ENCODE assay signal across 1 cellular context in the genomic region with DNA sequence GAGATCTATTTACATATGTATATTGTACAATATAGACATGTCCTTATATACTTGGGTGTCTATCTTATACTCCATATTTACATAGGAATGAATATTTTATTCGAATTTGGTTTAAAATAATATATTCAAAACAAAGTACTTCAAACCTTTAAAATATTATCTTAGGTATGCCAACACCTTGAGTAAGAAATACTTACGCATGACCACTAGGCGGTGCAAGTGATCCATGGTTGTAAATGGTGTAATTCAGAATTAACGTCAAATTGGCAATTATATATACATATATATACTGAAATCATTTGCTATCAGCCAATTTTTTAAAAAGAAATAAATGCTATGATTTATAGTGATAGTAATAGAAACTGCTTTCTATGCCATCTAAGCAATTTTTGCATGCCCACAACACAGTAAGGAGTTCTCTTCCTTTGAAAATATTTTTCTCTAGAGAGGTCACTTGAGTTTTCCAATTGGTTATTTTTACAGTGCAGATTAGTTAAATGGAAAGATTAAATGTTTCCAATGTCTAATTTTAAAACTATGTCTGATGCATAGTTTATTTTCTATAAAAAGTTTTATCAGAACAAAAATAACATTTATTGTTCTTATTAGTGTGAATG.
TF ChIP-seq lines count a peak whose summit lies in the region.

No MANE protein-coding gene starts in this region.

TF ChIP-seq in WTC11, 78 proteins besides CTCF, POLR2A, EP300 and RAD21 (continued from another document):
- TF ChIP-seq, protein P1, sequence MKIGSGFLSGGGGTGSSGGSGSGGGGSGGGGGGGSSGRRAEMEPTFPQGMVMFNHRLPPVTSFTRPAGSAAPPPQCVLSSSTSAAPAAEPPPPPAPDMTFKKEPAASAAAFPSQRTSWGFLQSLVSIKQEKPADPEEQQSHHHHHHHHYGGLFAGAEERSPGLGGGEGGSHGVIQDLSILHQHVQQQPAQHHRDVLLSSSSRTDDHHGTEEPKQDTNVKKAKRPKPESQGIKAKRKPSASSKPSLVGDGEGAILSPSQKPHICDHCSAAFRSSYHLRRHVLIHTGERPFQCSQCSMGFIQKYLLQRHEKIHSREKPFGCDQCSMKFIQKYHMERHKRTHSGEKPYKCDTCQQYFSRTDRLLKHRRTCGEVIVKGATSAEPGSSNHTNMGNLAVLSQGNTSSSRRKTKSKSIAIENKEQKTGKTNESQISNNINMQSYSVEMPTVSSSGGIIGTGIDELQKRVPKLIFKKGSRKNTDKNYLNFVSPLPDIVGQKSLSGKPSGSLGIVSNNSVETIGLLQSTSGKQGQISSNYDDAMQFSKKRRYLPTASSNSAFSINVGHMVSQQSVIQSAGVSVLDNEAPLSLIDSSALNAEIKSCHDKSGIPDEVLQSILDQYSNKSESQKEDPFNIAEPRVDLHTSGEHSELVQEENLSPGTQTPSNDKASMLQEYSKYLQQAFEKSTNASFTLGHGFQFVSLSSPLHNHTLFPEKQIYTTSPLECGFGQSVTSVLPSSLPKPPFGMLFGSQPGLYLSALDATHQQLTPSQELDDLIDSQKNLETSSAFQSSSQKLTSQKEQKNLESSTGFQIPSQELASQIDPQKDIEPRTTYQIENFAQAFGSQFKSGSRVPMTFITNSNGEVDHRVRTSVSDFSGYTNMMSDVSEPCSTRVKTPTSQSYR (CRISPR knock-in tag; IDR thresholded peaks at IDR 0.05): no peak
- TF ChIP-seq, protein P2, sequence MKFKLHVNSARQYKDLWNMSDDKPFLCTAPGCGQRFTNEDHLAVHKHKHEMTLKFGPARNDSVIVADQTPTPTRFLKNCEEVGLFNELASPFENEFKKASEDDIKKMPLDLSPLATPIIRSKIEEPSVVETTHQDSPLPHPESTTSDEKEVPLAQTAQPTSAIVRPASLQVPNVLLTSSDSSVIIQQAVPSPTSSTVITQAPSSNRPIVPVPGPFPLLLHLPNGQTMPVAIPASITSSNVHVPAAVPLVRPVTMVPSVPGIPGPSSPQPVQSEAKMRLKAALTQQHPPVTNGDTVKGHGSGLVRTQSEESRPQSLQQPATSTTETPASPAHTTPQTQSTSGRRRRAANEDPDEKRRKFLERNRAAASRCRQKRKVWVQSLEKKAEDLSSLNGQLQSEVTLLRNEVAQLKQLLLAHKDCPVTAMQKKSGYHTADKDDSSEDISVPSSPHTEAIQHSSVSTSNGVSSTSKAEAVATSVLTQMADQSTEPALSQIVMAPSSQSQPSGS (CRISPR knock-in tag; IDR thresholded peaks at IDR 0.05; ENCODE audit: borderline replicate concordance, low read depth): no peak
- TF ChIP-seq ZNF317 (CRISPR knock-in tag; IDR thresholded peaks at IDR 0.05; ENCODE audit: borderline replicate concordance, low read depth): no peak
- TF ChIP-seq, protein P3, sequence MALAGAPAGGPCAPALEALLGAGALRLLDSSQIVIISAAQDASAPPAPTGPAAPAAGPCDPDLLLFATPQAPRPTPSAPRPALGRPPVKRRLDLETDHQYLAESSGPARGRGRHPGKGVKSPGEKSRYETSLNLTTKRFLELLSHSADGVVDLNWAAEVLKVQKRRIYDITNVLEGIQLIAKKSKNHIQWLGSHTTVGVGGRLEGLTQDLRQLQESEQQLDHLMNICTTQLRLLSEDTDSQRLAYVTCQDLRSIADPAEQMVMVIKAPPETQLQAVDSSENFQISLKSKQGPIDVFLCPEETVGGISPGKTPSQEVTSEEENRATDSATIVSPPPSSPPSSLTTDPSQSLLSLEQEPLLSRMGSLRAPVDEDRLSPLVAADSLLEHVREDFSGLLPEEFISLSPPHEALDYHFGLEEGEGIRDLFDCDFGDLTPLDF (CRISPR knock-in tag; IDR thresholded peaks at IDR 0.05): no peak
- no peak for TF ChIP-seq NR3C1 (CRISPR knock-in tag; conservative IDR thresholded peaks at IDR 0.05; ENCODE audit: low read depth)
- TF ChIP-seq, protein P4, sequence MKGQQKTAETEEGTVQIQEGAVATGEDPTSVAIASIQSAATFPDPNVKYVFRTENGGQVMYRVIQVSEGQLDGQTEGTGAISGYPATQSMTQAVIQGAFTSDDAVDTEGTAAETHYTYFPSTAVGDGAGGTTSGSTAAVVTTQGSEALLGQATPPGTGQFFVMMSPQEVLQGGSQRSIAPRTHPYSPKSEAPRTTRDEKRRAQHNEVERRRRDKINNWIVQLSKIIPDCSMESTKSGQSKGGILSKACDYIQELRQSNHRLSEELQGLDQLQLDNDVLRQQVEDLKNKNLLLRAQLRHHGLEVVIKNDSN (CRISPR knock-in tag; IDR thresholded peaks at IDR 0.05): no peak
- no peak for TF ChIP-seq NR2C2 (CRISPR knock-in tag; IDR thresholded peaks at IDR 0.05)
- no peak for TF ChIP-seq ETV6 (CRISPR knock-in tag; IDR thresholded peaks at IDR 0.05)
- TF ChIP-seq, protein P5, sequence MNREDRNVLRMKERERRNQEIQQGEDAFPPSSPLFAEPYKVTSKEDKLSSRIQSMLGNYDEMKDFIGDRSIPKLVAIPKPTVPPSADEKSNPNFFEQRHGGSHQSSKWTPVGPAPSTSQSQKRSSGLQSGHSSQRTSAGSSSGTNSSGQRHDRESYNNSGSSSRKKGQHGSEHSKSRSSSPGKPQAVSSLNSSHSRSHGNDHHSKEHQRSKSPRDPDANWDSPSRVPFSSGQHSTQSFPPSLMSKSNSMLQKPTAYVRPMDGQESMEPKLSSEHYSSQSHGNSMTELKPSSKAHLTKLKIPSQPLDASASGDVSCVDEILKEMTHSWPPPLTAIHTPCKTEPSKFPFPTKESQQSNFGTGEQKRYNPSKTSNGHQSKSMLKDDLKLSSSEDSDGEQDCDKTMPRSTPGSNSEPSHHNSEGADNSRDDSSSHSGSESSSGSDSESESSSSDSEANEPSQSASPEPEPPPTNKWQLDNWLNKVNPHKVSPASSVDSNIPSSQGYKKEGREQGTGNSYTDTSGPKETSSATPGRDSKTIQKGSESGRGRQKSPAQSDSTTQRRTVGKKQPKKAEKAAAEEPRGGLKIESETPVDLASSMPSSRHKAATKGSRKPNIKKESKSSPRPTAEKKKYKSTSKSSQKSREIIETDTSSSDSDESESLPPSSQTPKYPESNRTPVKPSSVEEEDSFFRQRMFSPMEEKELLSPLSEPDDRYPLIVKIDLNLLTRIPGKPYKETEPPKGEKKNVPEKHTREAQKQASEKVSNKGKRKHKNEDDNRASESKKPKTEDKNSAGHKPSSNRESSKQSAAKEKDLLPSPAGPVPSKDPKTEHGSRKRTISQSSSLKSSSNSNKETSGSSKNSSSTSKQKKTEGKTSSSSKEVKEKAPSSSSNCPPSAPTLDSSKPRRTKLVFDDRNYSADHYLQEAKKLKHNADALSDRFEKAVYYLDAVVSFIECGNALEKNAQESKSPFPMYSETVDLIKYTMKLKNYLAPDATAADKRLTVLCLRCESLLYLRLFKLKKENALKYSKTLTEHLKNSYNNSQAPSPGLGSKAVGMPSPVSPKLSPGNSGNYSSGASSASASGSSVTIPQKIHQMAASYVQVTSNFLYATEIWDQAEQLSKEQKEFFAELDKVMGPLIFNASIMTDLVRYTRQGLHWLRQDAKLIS (CRISPR knock-in tag; IDR thresholded peaks at IDR 0.05; ENCODE audit: borderline replicate concordance): no peak
- no peak for TF ChIP-seq ZNF671 (CRISPR knock-in tag; IDR thresholded peaks at IDR 0.05)
- TF ChIP-seq FOXK1 (CRISPR knock-in tag; IDR thresholded peaks at IDR 0.05): no peak
- no peak for TF ChIP-seq TP53 (CRISPR knock-in tag; IDR thresholded peaks at IDR 0.05)
- no peak for TF ChIP-seq FOXP1 (CRISPR knock-in tag; IDR thresholded peaks at IDR 0.05; ENCODE audit: borderline replicate concordance)
- TF ChIP-seq, protein P6, sequence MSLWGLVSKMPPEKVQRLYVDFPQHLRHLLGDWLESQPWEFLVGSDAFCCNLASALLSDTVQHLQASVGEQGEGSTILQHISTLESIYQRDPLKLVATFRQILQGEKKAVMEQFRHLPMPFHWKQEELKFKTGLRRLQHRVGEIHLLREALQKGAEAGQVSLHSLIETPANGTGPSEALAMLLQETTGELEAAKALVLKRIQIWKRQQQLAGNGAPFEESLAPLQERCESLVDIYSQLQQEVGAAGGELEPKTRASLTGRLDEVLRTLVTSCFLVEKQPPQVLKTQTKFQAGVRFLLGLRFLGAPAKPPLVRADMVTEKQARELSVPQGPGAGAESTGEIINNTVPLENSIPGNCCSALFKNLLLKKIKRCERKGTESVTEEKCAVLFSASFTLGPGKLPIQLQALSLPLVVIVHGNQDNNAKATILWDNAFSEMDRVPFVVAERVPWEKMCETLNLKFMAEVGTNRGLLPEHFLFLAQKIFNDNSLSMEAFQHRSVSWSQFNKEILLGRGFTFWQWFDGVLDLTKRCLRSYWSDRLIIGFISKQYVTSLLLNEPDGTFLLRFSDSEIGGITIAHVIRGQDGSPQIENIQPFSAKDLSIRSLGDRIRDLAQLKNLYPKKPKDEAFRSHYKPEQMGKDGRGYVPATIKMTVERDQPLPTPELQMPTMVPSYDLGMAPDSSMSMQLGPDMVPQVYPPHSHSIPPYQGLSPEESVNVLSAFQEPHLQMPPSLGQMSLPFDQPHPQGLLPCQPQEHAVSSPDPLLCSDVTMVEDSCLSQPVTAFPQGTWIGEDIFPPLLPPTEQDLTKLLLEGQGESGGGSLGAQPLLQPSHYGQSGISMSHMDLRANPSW (CRISPR knock-in tag; conservative IDR thresholded peaks at IDR 0.05; ENCODE audit: low read depth): no peak
